In the genomic region with DNA sequence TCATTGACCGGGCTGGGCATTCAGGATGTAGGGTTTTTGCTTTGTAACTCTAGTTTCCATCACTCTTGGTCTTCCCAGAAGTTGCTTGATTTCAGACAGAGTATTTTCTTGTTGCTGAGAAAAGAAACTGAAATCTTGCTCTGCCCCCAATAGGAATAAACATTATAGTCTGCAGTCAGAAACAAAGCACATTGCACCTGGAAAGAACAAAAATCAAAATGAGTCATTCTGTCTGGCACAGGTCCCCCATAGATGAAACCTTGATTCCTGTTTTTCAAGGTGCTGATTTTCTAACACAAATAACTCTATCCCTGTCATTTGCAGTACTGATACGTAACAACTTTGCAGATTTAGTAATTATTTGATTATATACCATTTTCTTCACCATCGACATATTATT, we compare ENCODE assay signal across 25 cellular contexts.
"Had no signal": no experiment of that assay in that cellular context is flagged by ENCODE, and none has a peak within 500 bp of the region (broad histone marks: within the 10 kb centered on the region; RNA-seq: fewer than 3 reads in every experiment).

No MANE protein-coding gene starts in this region.

- H3K36me3 Mint-ChIP-seq: memory B cell; naive thymus-derived CD4-positive, alpha-beta T cell; natural killer cell treated with Interleukin-12 subunit alpha and Interleukin-12 subunit beta and Interleukin-15 and Interleukin-18, amount 100 ng/mL, for 72 hours; stimulated activated naive B cell treated with anti-CD40 and anti-IgM and Interleukin-4, amounts not matched to agents 10 μg/mL and 1 μg/mL and 100 μg/mL, for 72 hours had no signal

- H3K27me3 ChIP-seq: ovary, right atrium auricular region, stomach, testis, thyroid gland, transverse colon, upper lobe of left lung, vagina had no signal

- H3K4me3 ChIP-seq: left ventricle myocardium inferior, lung, mucosa of descending colon, ovary, right atrium auricular region, skin epidermis, stomach, testis, thyroid gland, transverse colon, upper lobe of left lung, vagina had no signal

- DNase-seq: islet precursor cell; left ventricle myocardium inferior; midbrain; mucosa of descending colon; naive thymus-derived CD4-positive, alpha-beta T cell; ovary; stimulated activated CD4-positive, alpha-beta T cell treated with anti-CD3 and anti-CD28 coated beads, Interleukin-12 subunit alpha, Interleukin-12 subunit beta, amount 100 ng/mL, for 4 hours; stimulated activated CD4-positive, alpha-beta T cell treated with anti-CD3 and anti-CD28 coated beads, Interleukin-15, amount 100 ng/mL, for 24 hours; stimulated activated CD4-positive, alpha-beta T cell treated with anti-CD3 and anti-CD28 coated beads, Interleukin-2, amount 100 ng/mL, for 24 hours; stimulated activated CD4-positive, alpha-beta T cell treated with anti-CD3 and anti-CD28 coated beads, Interleukin-4, amount 100 ng/mL, for 1 hour; stimulated activated naive B cell treated with anti-CD40 and anti-IgM and Interleukin-4, amounts not matched to agents 10 μg/mL and 1 μg/mL and 100 μg/mL, for 72 hours; stimulated activated naive CD8-positive, alpha-beta T cell treated with anti-CD3 and anti-CD28 coated beads, Interleukin-15, Interleukin-2, amounts not matched to agents 100 U/mL and 50 U/mL, for 24 hours; stomach; testis; thyroid gland; transverse colon; upper lobe of left lung had no signal

- H3K27ac Mint-ChIP-seq: memory B cell; naive thymus-derived CD4-positive, alpha-beta T cell; natural killer cell treated with Interleukin-12 subunit alpha and Interleukin-12 subunit beta and Interleukin-15 and Interleukin-18, amount 100 ng/mL, for 72 hours; progenitor cell of endocrine pancreas; stimulated activated naive B cell treated with anti-CD40 and anti-IgM and Interleukin-4, amounts not matched to agents 10 μg/mL and 1 μg/mL and 100 μg/mL, for 72 hours had no signal

- H3K27me3 Mint-ChIP-seq: memory B cell; naive thymus-derived CD4-positive, alpha-beta T cell; natural killer cell treated with Interleukin-12 subunit alpha and Interleukin-12 subunit beta and Interleukin-15 and Interleukin-18, amount 100 ng/mL, for 72 hours; progenitor cell of endocrine pancreas; stimulated activated naive B cell treated with anti-CD40 and anti-IgM and Interleukin-4, amounts not matched to agents 10 μg/mL and 1 μg/mL and 100 μg/mL, for 72 hours had no signal

- H3K4me1 ChIP-seq: left ventricle myocardium inferior, right atrium auricular region, stomach, testis, thyroid gland, transverse colon, upper lobe of left lung, vagina had no signal

- H3K36me3 ChIP-seq: left ventricle myocardium inferior, ovary, right atrium auricular region, stomach, thyroid gland, transverse colon, upper lobe of left lung, vagina had no signal

- H3K4me3 Mint-ChIP-seq: memory B cell; naive thymus-derived CD4-positive, alpha-beta T cell; natural killer cell treated with Interleukin-12 subunit alpha and Interleukin-12 subunit beta and Interleukin-15 and Interleukin-18, amount 100 ng/mL, for 72 hours; stimulated activated naive B cell treated with anti-CD40 and anti-IgM and Interleukin-4, amounts not matched to agents 10 μg/mL and 1 μg/mL and 100 μg/mL, for 72 hours had no signal

- H3K4me1 Mint-ChIP-seq: memory B cell; naive thymus-derived CD4-positive, alpha-beta T cell; stimulated activated naive B cell treated with anti-CD40 and anti-IgM and Interleukin-4, amounts not matched to agents 10 μg/mL and 1 μg/mL and 100 μg/mL, for 72 hours had no signal

- H3K9me3 ChIP-seq: left ventricle myocardium inferior, mucosa of descending colon, ovary, right atrium auricular region, stomach, testis, thyroid gland, transverse colon, upper lobe of left lung, vagina had no signal

- H3K9me3 Mint-ChIP-seq: memory B cell had no signal

- ATAC-seq: mucosa of descending colon; naive thymus-derived CD4-positive, alpha-beta T cell; natural killer cell treated with Interleukin-12 subunit alpha and Interleukin-12 subunit beta and Interleukin-15 and Interleukin-18, amount 100 ng/mL, for 72 hours; sciatic nerve; stimulated activated naive B cell treated with anti-CD40 and anti-IgM and Interleukin-4, amounts not matched to agents 10 μg/mL and 1 μg/mL and 100 μg/mL, for 72 hours; stimulated activated naive CD8-positive, alpha-beta T cell treated with anti-CD3 and anti-CD28 coated beads, Interleukin-15, Interleukin-2, amounts not matched to agents 100 U/mL and 50 U/mL, for 24 hours had no signal

- H3K27ac ChIP-seq: left ventricle myocardium inferior, ovary, right atrium auricular region, skin epidermis, stomach, testis, thyroid gland, transverse colon, upper lobe of left lung, vagina had no signal
